8 cellular contexts compared by ENCODE assay signal in genomic region chr12:110583137-110584059, GRCh38. TPM values are rescaled to one million over a fixed set of nuclear protein-coding genes. Genes with fewer than 3 reads are reported as not detected.
DNase-seq lines count a peak whose midpoint lies in the region; ATAC-seq, FAIRE-seq and TF ChIP-seq lines count a peak whose summit lies in the region.

Gene PPTC7 (minus strand): TSS chr12:110583318. CDS start chr12:110583031, 287 bp downstream.

- peak; percentile 63; the same call in 1 of the 2 replicates for TF ChIP-seq POLR2A in GM12891 (IDR thresholded peaks at IDR 0.05; ENCODE audit: low read depth, low read length)

- intact Hi-C loops in tibial artery (cut with DNase I; ENCODE audit: low total_unique reads), result loop anchor here (5.0 to 10.0 kb wide), 2 partner anchors 41 to 119 kb away; partner anchors contain the start of genes FAM216A and GPN3

- peak; percentile 98 for FAIRE-seq in GM12891 (lab: Jason Lieb, UNC)

- no peaks in the 10 kb centered on the region for H3K27me3 ChIP-seq in adipocyte (replicated peaks; ENCODE audit: control insufficient read depth, insufficient read depth, low read length)
- no peaks in the 10 kb centered on the region for H3K27me3 ChIP-seq in cardiac muscle cell
- H3K27me3 ChIP-seq in parathyroid adenoma (ENCODE audit: control insufficient read depth, insufficient read depth, low read length), result no peaks in the 10 kb centered on the region
- H3K27me3 ChIP-seq in tibial artery, result no peaks in the 10 kb centered on the region

- H2AFZ ChIP-seq in parathyroid adenoma, result peak within 1 kb of the TSS; percentile 85

- H3K9me3 ChIP-seq in adipocyte (ENCODE audit: control insufficient read depth, low read length) (no peaks in the 10 kb centered on the region), cardiac muscle cell (ENCODE audit: low read depth) (no peaks in the 10 kb centered on the region), parathyroid adenoma (ENCODE audit: control insufficient read depth, low read length) (no peaks in the 10 kb centered on the region), tibial artery (no peaks in the 10 kb centered on the region)

- ATAC-seq in HG02798 (IDR thresholded peaks at IDR 0.05; ENCODE audit: poor library complexity, unreplicated experiment), result peak; percentile 88

- TF ChIP-seq CTCF in cardiac muscle cell (IDR thresholded peaks at IDR 0.05; ENCODE audit: low read depth, low read length) (no peak), parathyroid adenoma (IDR thresholded peaks at IDR 0.05) (no peak), tibial artery (IDR thresholded peaks at IDR 0.05) (no peak)

- H3K36me3 ChIP-seq in adipocyte (ENCODE audit: control insufficient read depth, insufficient read depth, low read length, severe bottlenecking) (no peaks in the 10 kb centered on the region), cardiac muscle cell (no peaks in the 10 kb centered on the region), parathyroid adenoma (ENCODE audit: control insufficient read depth, insufficient read depth, low read length) (no peaks in the 10 kb centered on the region), tibial artery (no peaks in the 10 kb centered on the region)

- H3K4me2 ChIP-seq in parathyroid adenoma (ENCODE audit: low read length), result peak within 1 kb of the TSS; percentile 87

- DNase-seq in GM12891 (ENCODE audit: insufficient read length, low spot score), result peak; percentile 72
- DNase-seq in NCI-H1436 treated with DMSO at 0.1 percent for 48 hours (lab: John Stamatoyannopoulos, UW), result peak; percentile 80
- peak; percentile 96 for DNase-seq in T follicular helper cell (ENCODE audit: low read depth)
- DNase-seq in adipocyte (ENCODE audit: low read depth), result peak; percentile 99
- peak; percentile 98 for DNase-seq in cardiac muscle cell (ENCODE audit: low read depth in 1 of 2, low spot score in 1 of 2)
- DNase-seq in tibial artery, result peak; percentile 97 to 98

- H3K79me2 ChIP-seq in parathyroid adenoma, result peaks cover 42% of the 10 kb centered on the region

- peak within 1 kb of the TSS; percentile 99 for H3K4me3 ChIP-seq in adipocyte (ENCODE audit: low read length)
- peak within 1 kb of the TSS; percentile 95 for H3K4me3 ChIP-seq in cardiac muscle cell
- peak within 1 kb of the TSS; percentile 79 for H3K4me3 ChIP-seq in parathyroid adenoma (ENCODE audit: low read depth, low read length)
- peak within 1 kb of the TSS; percentile 68 to 72 for H3K4me3 ChIP-seq in tibial artery

- H3K27ac ChIP-seq in cardiac muscle cell (peak within 1 kb of the TSS; percentile 94), parathyroid adenoma (peak within 1 kb of the TSS; percentile 85), tibial artery (peak within 1 kb of the TSS; percentile 83 to 84)

- H3K4me1 ChIP-seq in adipocyte (ENCODE audit: control insufficient read depth, insufficient read depth, low read length) (peaks cover 37% of the 10 kb centered on the region), cardiac muscle cell (ENCODE audit: low read depth) (peaks cover 34% of the 10 kb centered on the region), parathyroid adenoma (peaks cover 16% of the 10 kb centered on the region), tibial artery (peaks cover 0 to 57% (median 42%) of the 10 kb centered on the region in 4 donors)

- peak within 1 kb of the TSS; percentile 97 for H3K9ac ChIP-seq in adipocyte (ENCODE audit: low read length)
- H3K9ac ChIP-seq in parathyroid adenoma, result peak within 1 kb of the TSS; percentile 62

TF ChIP-seq in GM12891, 5 proteins besides CTCF, POLR2A, EP300 and RAD21:
- TF ChIP-seq POLR2AphosphoS5 (IDR thresholded peaks at IDR 0.05; ENCODE audit: low read depth, low read length) (peak; percentile 41; the same call in 1 of the 2 replicates), SPI1 (IDR thresholded peaks at IDR 0.05; ENCODE audit: low read depth, low read length) (no peak), TAF1 (IDR thresholded peaks at IDR 0.05; ENCODE audit: low read depth, low read length) (peak; percentile 78)

RNA-seq across cellular contexts. Expression of gene PPTC7, which starts in this region (rescaled TPM):
- 18.9 TPM for polyA plus RNA-seq in GM12891 (2012; ENCODE audit: low read depth, missing spikeins)
- total RNA-seq in cardiac muscle cell, result 15.3 and 21.7 TPM in 2 replicates
- 16.3 and 24.8 TPM in 2 replicates for polyA plus RNA-seq in cardiac muscle cell

Comparison
In these comparisons a context has a peak if more than half of its experiments do, and no peak if none do; other contexts are left out.
1. Peak in every context shown above with its lines: DNase-seq, ATAC-seq, H3K4me3 ChIP-seq and H3K27ac ChIP-seq.